8 cellular contexts compared by ENCODE assay signal in genomic region chr12:22626429-22626828, GRCh38. TPM values are rescaled to one million over a fixed set of nuclear protein-coding genes. Genes with fewer than 3 reads are reported as not detected.
A peak's percentile ranks its signal among the peaks of the same experiment; 100 is the strongest.
DNase-seq lines count a peak whose midpoint lies in the region; ATAC-seq, FAIRE-seq and TF ChIP-seq lines count a peak whose summit lies in the region.

No MANE protein-coding gene starts in this region.

- no peak overlapping the region for H3K56ac ChIP-seq in IMR-90 (ENCODE audit: extremely low read depth, insufficient read depth, low read length)

- FAIRE-seq in kidney (lab: Jason Lieb, UNC) = peak; percentile 83

- no peak overlapping the region for H3K18ac ChIP-seq in IMR-90 (ENCODE audit: low read depth, low read length)

- no peak overlapping the region for H3K27ac ChIP-seq in IMR-90 (ENCODE audit: insufficient read depth, low read length)
- peak overlapping the region; percentile 98 to 99 for H3K27ac ChIP-seq in kidney (ENCODE audit: low read depth in 2 of 2, low read length in 2 of 2)

- peaks cover 3% of the 10 kb centered on the region; the same call in 1 of the 2 replicates for H3K4me1 ChIP-seq in IMR-90 (ENCODE audit: control insufficient read depth, insufficient read depth, low read length)
- peaks cover 3 to 7% of the 10 kb centered on the region in 2 donors for H3K4me1 ChIP-seq in kidney (ENCODE audit: control insufficient read depth in 1 of 2, insufficient read depth in 1 of 2, low read depth in 1 of 2, low read length in 2 of 2)

- H3K4me2 ChIP-seq in IMR-90 (ENCODE audit: low read depth, low read length) = peak overlapping the region; percentile 78

- H4K5ac ChIP-seq in IMR-90 (ENCODE audit: low read depth, low read length) = no peak overlapping the region

- H3K23ac ChIP-seq in IMR-90 (ENCODE audit: low read depth, low read length) = peak overlapping the region; percentile 8; the same call in 1 of the 2 replicates

- H3K14ac ChIP-seq in IMR-90 (replicated peaks; ENCODE audit: low read depth, low read length) = 0 out of 2 replicates have a peak overlapping the region, but pooled peaks have one; percentile 31

- H3K27me3 ChIP-seq in IMR-90 (ENCODE audit: control insufficient read depth, insufficient read depth, low read length) = no peaks in the 10 kb centered on the region

- no peak overlapping the region for H2BK120ac ChIP-seq in IMR-90 (ENCODE audit: low read depth, low read length)

- intact Hi-C loops in IMR-90 (cut with micrococcal nuclease) (loop anchor here (1.0 to 5.0 kb wide), 3 partner anchors 82 to 164 kb away; partner anchors contain the start of gene C2CD5), kidney (cut with DNase I) (no loop called here)

- CTCF ChIA-PET in IMR-90 (lab: Yijun Ruan, JAX) = interaction anchor here (0.6 to 0.7 kb wide), 2 partner anchors 14 to 1908 kb away, joined by 3 to 4 read pairs; no protein-coding TSS in a partner anchor

- no peak overlapping the region for H2AK9ac ChIP-seq in IMR-90 (replicated peaks; ENCODE audit: low read depth, low read length, poor library complexity)

- H3K27ac Mint-ChIP-seq in activated naive CD8-positive, alpha-beta T cell treated with anti-CD3 and anti-CD28 coated beads, Interleukin-2, amount 10 ng/mL, durations not matched to agents 7 days and 5 days = peak overlapping the region; percentile 71
- H3K27ac Mint-ChIP-seq in stimulated activated naive B cell treated with anti-CD40 and anti-IgM and Interleukin-4, amounts not matched to agents 10 μg/mL and 1 μg/mL and 100 μg/mL, for 72 hours = peak overlapping the region; percentile 97

- H4K8ac ChIP-seq in IMR-90 (ENCODE audit: low read depth in 2 of 2, low read length in 2 of 2) = no peak overlapping the region

- POLR2A ChIA-PET in IMR-90 (lab: Charles Lee; ENCODE audit: unreplicated experiment) = no interaction called here
- POLR2A ChIA-PET in activated naive CD8-positive, alpha-beta T cell treated with anti-CD3 and anti-CD28 coated beads, Interleukin-2, amount 10 ng/mL, durations not matched to agents 7 days and 5 days (lab: Charles Lee) = no interaction called here

- no TSS peak for BruUV-seq in IMR-90 (replicated peaks; lab: Mats Ljungman, UMichigan)

- H3K36me3 ChIP-seq in IMR-90 (ENCODE audit: control insufficient read depth, insufficient read depth, low read length) = no peaks in the 10 kb centered on the region
- H3K36me3 ChIP-seq in kidney (ENCODE audit: control insufficient read depth in 1 of 2, insufficient read depth in 2 of 2, low read length in 2 of 2) = no peaks in the 10 kb centered on the region

- H3K4me1 Mint-ChIP-seq in activated naive CD8-positive, alpha-beta T cell treated with anti-CD3 and anti-CD28 coated beads, Interleukin-2, amount 10 ng/mL, durations not matched to agents 7 days and 5 days = peaks cover 33% of the 10 kb centered on the region
- H3K4me1 Mint-ChIP-seq in stimulated activated naive B cell treated with anti-CD40 and anti-IgM and Interleukin-4, amounts not matched to agents 10 μg/mL and 1 μg/mL and 100 μg/mL, for 72 hours = peaks cover 13 to 40% of the 10 kb centered on the region in 2 donors

- ATAC-seq in GM21360 (IDR thresholded peaks at IDR 0.05; ENCODE audit: unreplicated experiment) (peak; percentile 33), IMR-90 (ENCODE audit: low read depth) (no peak), GM19023 (IDR thresholded peaks at IDR 0.05; ENCODE audit: unreplicated experiment) (no peak)
- ATAC-seq in activated naive CD8-positive, alpha-beta T cell treated with anti-CD3 and anti-CD28 coated beads, Interleukin-2, amount 10 ng/mL, durations not matched to agents 7 days and 5 days (ENCODE audit: low read depth) = no peak
- ATAC-seq in stimulated activated naive B cell treated with anti-CD40 and anti-IgM and Interleukin-4, amounts not matched to agents 10 μg/mL and 1 μg/mL and 100 μg/mL, for 72 hours (replicated peaks) = peak; percentile 44 to 54

- no CpG with 5 or more reads among the region's 4 CpGs for WGBS in IMR-90 (ENCODE audit: extremely low coverage in 2 of 2, insufficient read length in 1 of 2), 2 experiments

- H3K4me3 ChIP-seq in IMR-90 (ENCODE audit: insufficient read depth, low read depth, low read length) (peak overlapping the region; percentile 74), kidney (ENCODE audit: low read length in 2 of 2) (peak overlapping the region; percentile 84 to 92)

- peaks cover under 1% of the 10 kb centered on the region for H3K36me3 Mint-ChIP-seq in activated naive CD8-positive, alpha-beta T cell treated with anti-CD3 and anti-CD28 coated beads, Interleukin-2, amount 10 ng/mL, durations not matched to agents 7 days and 5 days
- H3K36me3 Mint-ChIP-seq in stimulated activated naive B cell treated with anti-CD40 and anti-IgM and Interleukin-4, amounts not matched to agents 10 μg/mL and 1 μg/mL and 100 μg/mL, for 72 hours = peaks cover 4 to 17% of the 10 kb centered on the region in 2 donors

- TF ChIP-seq POLR2A in IMR-90 (IDR thresholded peaks at IDR 0.05; ENCODE audit: low read depth, low read length) = no peak

- H2BK15ac ChIP-seq in IMR-90 (ENCODE audit: low read depth, low read length) = no peak overlapping the region

- H3K9me3 Mint-ChIP-seq in activated naive CD8-positive, alpha-beta T cell treated with anti-CD3 and anti-CD28 coated beads, Interleukin-2, amount 10 ng/mL, durations not matched to agents 7 days and 5 days = no peaks in the 10 kb centered on the region
- no peaks in the 10 kb centered on the region for H3K9me3 Mint-ChIP-seq in stimulated activated naive B cell treated with anti-CD40 and anti-IgM and Interleukin-4, amounts not matched to agents 10 μg/mL and 1 μg/mL and 100 μg/mL, for 72 hours

- no peak for TF ChIP-seq RAD21 in IMR-90 (IDR thresholded peaks at IDR 0.05; ENCODE audit: low read length)

- H3K9ac ChIP-seq in IMR-90 (ENCODE audit: low read depth, low read length) (peak overlapping the region; percentile 71), kidney (ENCODE audit: low read length in 2 of 2) (peak overlapping the region; percentile 65 to 89)

- no peaks in the 10 kb centered on the region for H3K9me3 ChIP-seq in IMR-90 (ENCODE audit: control insufficient read depth, insufficient read depth, low read length)
- no peaks in the 10 kb centered on the region for H3K9me3 ChIP-seq in kidney (ENCODE audit: control insufficient read depth in 1 of 2, low read length in 2 of 2)

- dilution Hi-C loops in IMR-90 (cut with HindIII; ENCODE audit: low sequenced_read_pairs, unreplicated experiment) = no loop called here

- H3K79me1 ChIP-seq in IMR-90 (ENCODE audit: low read depth in 1 of 2, low read length in 2 of 2) = peaks cover 6 to 22% of the 10 kb centered on the region in 2 experiments

- H2AK5ac ChIP-seq in IMR-90 (ENCODE audit: low read depth, low read length) = no peak overlapping the region

- H3K27me3 Mint-ChIP-seq in activated naive CD8-positive, alpha-beta T cell treated with anti-CD3 and anti-CD28 coated beads, Interleukin-2, amount 10 ng/mL, durations not matched to agents 7 days and 5 days = peaks cover 14% of the 10 kb centered on the region
- peaks cover 1 to 17% of the 10 kb centered on the region in 2 donors for H3K27me3 Mint-ChIP-seq in stimulated activated naive B cell treated with anti-CD40 and anti-IgM and Interleukin-4, amounts not matched to agents 10 μg/mL and 1 μg/mL and 100 μg/mL, for 72 hours

- peak overlapping the region; percentile 94 for H3K4me3 Mint-ChIP-seq in activated naive CD8-positive, alpha-beta T cell treated with anti-CD3 and anti-CD28 coated beads, Interleukin-2, amount 10 ng/mL, durations not matched to agents 7 days and 5 days
- peak overlapping the region; percentile 93 to 99 for H3K4me3 Mint-ChIP-seq in stimulated activated naive B cell treated with anti-CD40 and anti-IgM and Interleukin-4, amounts not matched to agents 10 μg/mL and 1 μg/mL and 100 μg/mL, for 72 hours

- H2BK20ac ChIP-seq in IMR-90 (ENCODE audit: low read depth, low read length) = no peak overlapping the region

- DNase-seq in ELR (ENCODE audit: low read depth) (peak; percentile 66), IMR-90 (peak; percentile 46), kidney (no peak), T1000 (lab: John Stamatoyannopoulos, UW) (no peak)
- no peak for DNase-seq in activated naive CD8-positive, alpha-beta T cell treated with anti-CD3 and anti-CD28 coated beads, Interleukin-2, amount 10 ng/mL, durations not matched to agents 7 days and 5 days
- no peak for DNase-seq in stimulated activated naive B cell treated with anti-CD40 and anti-IgM and Interleukin-4, amounts not matched to agents 10 μg/mL and 1 μg/mL and 100 μg/mL, for 72 hours

- H2BK5ac ChIP-seq in IMR-90 (ENCODE audit: low read depth, low read length, poor library complexity, severe bottlenecking) = peak overlapping the region; percentile 81

- no peak overlapping the region for H3K4ac ChIP-seq in IMR-90 (ENCODE audit: low read depth, low read length)

- no peak overlapping the region for H2AFZ ChIP-seq in IMR-90 (replicated peaks; ENCODE audit: low read length, poor library complexity)

- no peaks in the 10 kb centered on the region; the same call in 1 of the 2 replicates for H4K20me1 ChIP-seq in IMR-90 (ENCODE audit: insufficient read depth, low read length)

- in situ Hi-C loops in IMR-90 (cut with MboI; ENCODE audit: low sequenced_read_pairs) = no loop called here

- H4K91ac ChIP-seq in IMR-90 (ENCODE audit: insufficient read depth, low read depth, low read length) = no peak overlapping the region

- no peak for TF ChIP-seq CTCF in IMR-90 (conservative IDR thresholded peaks at IDR 0.05; ENCODE audit: low read depth, low read length)
- TF ChIP-seq CTCF in kidney (IDR thresholded peaks at IDR 0.05; ENCODE audit: borderline replicate concordance, extremely low read depth, insufficient read depth) = no peak

- peaks cover 8% of the 10 kb centered on the region; the same call in 1 of the 2 replicates for H3K9me1 ChIP-seq in IMR-90 (ENCODE audit: insufficient read depth, low read length)

TF ChIP-seq in IMR-90, 13 proteins besides CTCF, POLR2A, EP300 and RAD21 (continues in another document):
- TF ChIP-seq SMC3 (IDR thresholded peaks at IDR 0.05; ENCODE audit: low read depth, low read length) = no peak
- no peak for TF ChIP-seq MAFK (IDR thresholded peaks at IDR 0.05; ENCODE audit: low read depth, low read length)
- TF ChIP-seq MXI1 (IDR thresholded peaks at IDR 0.05; ENCODE audit: borderline replicate concordance, low read depth, low read length) = no peak

RNA-seq across cellular contexts. Expression of gene ETNK1, which starts 1.5 kb away (rescaled TPM):
- total RNA-seq in IMR-90 (2012; rRNA removed) = 33.3 and 35.3 TPM in 2 replicates
- polyA plus RNA-seq in IMR-90 (2012; rRNA removed) = 8.2 and 12.8 TPM in 2 replicates
- polyA plus RNA-seq in IMR-90 (2012; cell fraction: cytosol; rRNA removed) = 2.4 and 13.7 TPM in 2 replicates
- 21.7 and 25.1 TPM in 2 replicates for polyA plus RNA-seq in IMR-90 (2012; cell fraction: nucleus; rRNA removed; ENCODE audit: low replicate concordance)
- 10 to 100 TPM; 73.0 to 74.0 TPM for total RNA-seq in activated naive CD8-positive, alpha-beta T cell treated with anti-CD3 and anti-CD28 coated beads, Interleukin-2, amount 10 ng/mL, durations not matched to agents 7 days and 5 days
- 83.4 TPM for total RNA-seq in kidney
- 12.7 TPM for polyA plus RNA-seq in kidney (ENCODE audit: insufficient read depth, low read depth, low replicate concordance)

Comparison
In these comparisons a context has a peak if more than half of its experiments do, and no peak if none do; other contexts are left out.
1. DNase-seq: peak in ELR (single experiment) and IMR-90 (single experiment); none in activated naive CD8-positive, alpha-beta T cell treated with anti-CD3 and anti-CD28 coated beads, Interleukin-2, amount 10 ng/mL, durations not matched to agents 7 days and 5 days (single experiment), kidney (single experiment), stimulated activated naive B cell treated with anti-CD40 and anti-IgM and Interleukin-4, amounts not matched to agents 10 μg/mL and 1 μg/mL and 100 μg/mL, for 72 hours (single experiment) and T1000 (single experiment).
2. ATAC-seq: peak in GM21360 (single experiment) and stimulated activated naive B cell treated with anti-CD40 and anti-IgM and Interleukin-4, amounts not matched to agents 10 μg/mL and 1 μg/mL and 100 μg/mL, for 72 hours (2 of 2); none in IMR-90 (single experiment), activated naive CD8-positive, alpha-beta T cell treated with anti-CD3 and anti-CD28 coated beads, Interleukin-2, amount 10 ng/mL, durations not matched to agents 7 days and 5 days (single experiment) and GM19023 (single experiment).